In genomic region chr21:37369307-37369854, GRCh38 we compare ENCODE assay signal across 8 cellular contexts. TPM values are rescaled to one million over a fixed set of nuclear protein-coding genes. Genes with fewer than 3 reads are reported as not detected.
DNase-seq lines count a peak whose midpoint lies in the region; ATAC-seq, FAIRE-seq and TF ChIP-seq lines count a peak whose summit lies in the region.

No MANE protein-coding gene starts in this region.

- 23 to 40% (median 37%) methylated on average over 3 of the region's 3 CpGs for WGBS in ovary, 3 donors

- peaks cover 65% of the 10 kb centered on the region for H4K20me1 ChIP-seq in DND-41 (ENCODE audit: insufficient read depth, low read length)
- H4K20me1 ChIP-seq in OCI-LY1 (ENCODE audit: insufficient read depth, low read length): 0 out of 2 replicates have a peak, but pooled peaks cover 2% of the 10 kb centered on the region

- H3K9me2 ChIP-seq in OCI-LY1 (ENCODE audit: low read depth, low read length): no peaks in the 10 kb centered on the region

- peaks cover 12% of the 10 kb centered on the region for H3K27me3 Mint-ChIP-seq in endothelial cell (ENCODE audit: unreplicated experiment)

- H3K9ac ChIP-seq in DND-41 (ENCODE audit: low read depth, low read length) (peak overlapping the region; percentile 99), OCI-LY1 (ENCODE audit: low read length) (peak overlapping the region; percentile 93)

- in situ Hi-C loops in ACHN (cut with HindIII; ENCODE audit: low pct_ligation_motif_present, low pct_unique_long_range_greater_than_20kb, low sequenced_read_pairs): no loop called here

- H3K9me3 ChIP-seq in DND-41 (ENCODE audit: insufficient read depth, low read length, severe bottlenecking): no peaks in the 10 kb centered on the region
- no peaks in the 10 kb centered on the region for H3K9me3 ChIP-seq in OCI-LY1 (ENCODE audit: low read length)
- no peaks in the 10 kb centered on the region for H3K9me3 ChIP-seq in ovary

- no peak for ATAC-seq in DND-41 (ENCODE audit: insufficient read depth, low read depth)

- DNase-seq in DND-41 (no peak), endothelial cell (ENCODE audit: low spot score) (no peak), ovary (no peak), NCI-H1694 (lab: John Stamatoyannopoulos, UW) (no peak), AG20443 (ENCODE audit: low spot score) (no peak), H54 (ENCODE audit: insufficient read length, low spot score) (no peak), ACHN (no peak)

- H3K27ac ChIP-seq in DND-41 (ENCODE audit: low read length) (peak overlapping the region; percentile 98; the same call in 1 of the 2 replicates), OCI-LY1 (ENCODE audit: low read depth, low read length, poor library complexity, severe bottlenecking) (no peak overlapping the region), ovary (no peak overlapping the region)

- TF ChIP-seq CTCF in DND-41 (IDR thresholded peaks at IDR 0.05; ENCODE audit: borderline replicate concordance, extremely low read depth, low read length, poor library complexity, severe bottlenecking): no peak
- no peak for TF ChIP-seq CTCF in OCI-LY1 (IDR thresholded peaks at IDR 0.05; ENCODE audit: low read length)
- no peak for TF ChIP-seq CTCF in endothelial cell (IDR thresholded peaks at IDR 0.05; ENCODE audit: unreplicated experiment)
- no peak for TF ChIP-seq CTCF in ovary (IDR thresholded peaks at IDR 0.05)

- TF ChIP-seq POLR2A in ovary (IDR thresholded peaks at IDR 0.05): no peak
- TF ChIP-seq POLR2A in H54 (IDR thresholded peaks at IDR 0.05; ENCODE audit: low read depth, low read length): no peak

- H3K27ac Mint-ChIP-seq in endothelial cell (ENCODE audit: unreplicated experiment): peak overlapping the region; percentile 98

- peaks cover 54% of the 10 kb centered on the region for H3K4me1 Mint-ChIP-seq in endothelial cell (ENCODE audit: unreplicated experiment)

- peak overlapping the region; percentile 63 to 79; a peak in 3 of 4 replicates for H3K4me3 ChIP-seq in DND-41 (ENCODE audit: low read depth in 1 of 2, low read length in 2 of 2)
- H3K4me3 ChIP-seq in OCI-LY1 (ENCODE audit: low read depth, low read length, poor library complexity, severe bottlenecking): peak overlapping the region; percentile 95
- H3K4me3 ChIP-seq in ovary: peak overlapping the region; percentile 99

- H3K36me3 ChIP-seq in DND-41 (ENCODE audit: insufficient read depth, low read length) (peaks cover 8% of the 10 kb centered on the region; the same call in 1 of the 2 replicates), OCI-LY1 (ENCODE audit: insufficient read depth, low read length) (no peaks in the 10 kb centered on the region; the same call in 1 of the 2 replicates), ovary (no peaks in the 10 kb centered on the region)

- H3K4me3 Mint-ChIP-seq in endothelial cell (ENCODE audit: unreplicated experiment): peak overlapping the region; percentile 96

- peaks cover 18% of the 10 kb centered on the region for H3K36me3 Mint-ChIP-seq in endothelial cell (ENCODE audit: low read depth, unreplicated experiment)

- H3K27me3 ChIP-seq in DND-41 (ENCODE audit: insufficient read depth, low read length, poor library complexity) (no peaks in the 10 kb centered on the region), OCI-LY1 (ENCODE audit: insufficient read depth, low read length) (no peaks in the 10 kb centered on the region), ovary (no peaks in the 10 kb centered on the region)

- no peak for TF ChIP-seq EP300 in ovary (IDR thresholded peaks at IDR 0.05)

- no peak for FAIRE-seq in H54 (lab: Jason Lieb, UNC)

- no peak overlapping the region for H2AFZ ChIP-seq in DND-41 (ENCODE audit: low read depth, low read length)
- no peak overlapping the region for H2AFZ ChIP-seq in OCI-LY1 (ENCODE audit: low read length)

- H3K79me2 ChIP-seq in DND-41 (ENCODE audit: insufficient read depth, low read length) (peaks cover 82% of the 10 kb centered on the region), OCI-LY1 (ENCODE audit: insufficient read depth, low read length) (peaks cover 68% of the 10 kb centered on the region)

- 0 out of 2 replicates have a peak, but pooled peaks cover under 1% of the 10 kb centered on the region for H3F3A ChIP-seq in OCI-LY1 (ENCODE audit: insufficient read depth, low read length)

- peak overlapping the region; percentile 82 for H3K4me2 ChIP-seq in DND-41 (ENCODE audit: insufficient read depth, low read length)
- H3K4me2 ChIP-seq in OCI-LY1 (ENCODE audit: low read length): peak overlapping the region; percentile 99

- H3K4me1 ChIP-seq in DND-41 (ENCODE audit: insufficient read depth, low read length): peaks cover 65% of the 10 kb centered on the region
- H3K4me1 ChIP-seq in OCI-LY1 (ENCODE audit: insufficient read depth, low read length, severe bottlenecking): peaks cover 53% of the 10 kb centered on the region
- H3K4me1 ChIP-seq in ovary (ENCODE audit: insufficient read depth): peaks cover 10% of the 10 kb centered on the region

- H3K9me3 Mint-ChIP-seq in endothelial cell (ENCODE audit: unreplicated experiment): no peaks in the 10 kb centered on the region

- intact Hi-C loops in ovary (cut with DNase I): loop anchor here in 2 of 4 donors (5.0 kb wide), 2 partner anchors 193 to 297 kb away; partner anchors contain the start of genes PIGP (in 1 of the 2) and TTC3 (in 1 of the 2)

RNA-seq across cellular contexts. Expression of gene DYRK1A, which starts 2.8 kb away (rescaled TPM):
- 87.5 TPM for total RNA-seq in endothelial cell (ENCODE audit: unreplicated experiment)
- 10 to 100 TPM; 65.5 to 89.0 (median 77.5) TPM for total RNA-seq in ovary
- 10 to 100 TPM; 30.9 to 46.1 TPM for polyA plus RNA-seq in ovary
